2 cellular contexts compared by ENCODE assay signal in the genomic region with DNA sequence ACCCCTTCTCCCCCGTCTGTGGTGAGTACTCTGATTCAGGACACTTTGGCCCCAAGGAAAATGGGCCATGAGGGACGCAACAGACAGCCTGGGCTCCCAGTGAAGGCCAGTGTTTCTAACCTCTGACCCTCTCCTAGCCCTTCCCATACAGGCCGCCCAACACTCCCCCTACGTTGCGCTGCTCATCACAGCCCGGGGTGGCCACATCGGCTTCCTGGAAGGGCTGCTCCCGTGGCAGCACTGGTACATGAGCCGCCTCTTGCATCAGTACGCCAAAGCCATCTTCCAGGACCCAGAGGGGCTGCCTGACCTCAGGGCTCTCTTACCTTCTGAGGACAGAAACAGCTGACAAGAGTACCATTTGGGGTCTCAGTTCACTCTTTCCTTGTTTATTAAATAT.
TF ChIP-seq lines count a peak whose summit lies in the region.

No MANE protein-coding gene starts in this region.

TF ChIP-seq in HepG2, 621 proteins besides CTCF, POLR2A, EP300 and RAD21 (continues in another document):
- TF ChIP-seq UBTF (CRISPR knock-in tag; IDR thresholded peaks at IDR 0.05) (0 out of 2 replicates have a peak, but pooled peaks have one; percentile 12), ARID3A (IDR thresholded peaks at IDR 0.05; ENCODE audit: low read depth, low read length) (no peak), GABPB1 (CRISPR knock-in tag; IDR thresholded peaks at IDR 0.05) (0 out of 2 replicates have a peak, but pooled peaks have one; percentile 14), ZNF10 (CRISPR knock-in tag; IDR thresholded peaks at IDR 0.05; ENCODE audit: borderline replicate concordance, low read depth) (no peak), POLR2AphosphoS5 (IDR thresholded peaks at IDR 0.05; ENCODE audit: low read depth, low read length) (peak; percentile 1; the same call in 1 of the 2 replicates), HNF1B (CRISPR knock-in tag; IDR thresholded peaks at IDR 0.05) (0 out of 2 replicates have a peak, but pooled peaks have one; percentile 7), ZBTB43 (CRISPR knock-in tag; conservative IDR thresholded peaks at IDR 0.05) (no peak), CSRNP1 (CRISPR knock-in tag; IDR thresholded peaks at IDR 0.05) (no peak)
- TF ChIP-seq, protein P1, sequence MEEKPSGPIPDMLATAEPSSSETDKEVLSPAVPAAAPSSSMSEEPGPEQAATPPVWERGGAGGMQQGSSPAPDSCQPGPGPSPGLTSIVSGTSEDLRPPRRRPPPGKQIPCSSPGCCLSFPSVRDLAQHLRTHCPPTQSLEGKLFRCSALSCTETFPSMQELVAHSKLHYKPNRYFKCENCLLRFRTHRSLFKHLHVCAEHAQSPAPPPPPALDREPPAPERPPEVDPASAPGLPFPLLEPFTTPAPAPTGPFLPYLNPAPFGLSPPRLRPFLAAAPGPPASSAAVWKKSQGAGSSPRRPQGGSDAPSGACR (CRISPR knock-in tag; IDR thresholded peaks at IDR 0.05) = no peak

TF ChIP-seq in HEK293, 187 proteins besides CTCF, POLR2A, EP300 and RAD21:
- TF ChIP-seq ZNF548 (tag by site-specific recombination; IDR thresholded peaks at IDR 0.05) (no peak), ZFP37 (tag by site-specific recombination; IDR thresholded peaks at IDR 0.05) (no peak), ZNF132 (tag by site-specific recombination; IDR thresholded peaks at IDR 0.05; ENCODE audit: borderline replicate concordance) (no peak), ZBTB21 (tag by site-specific recombination; IDR thresholded peaks at IDR 0.05) (no peak), SP7 (tag by site-specific recombination; IDR thresholded peaks at IDR 0.05) (no peak), ZNF423 (tag by site-specific recombination; IDR thresholded peaks at IDR 0.05) (no peak), HOXC10 (CRISPR knock-in tag; IDR thresholded peaks at IDR 0.05) (no peak), ZNF426 (tag by site-specific recombination; IDR thresholded peaks at IDR 0.05) (no peak), ZNF747 (tag by site-specific recombination; IDR thresholded peaks at IDR 0.05) (no peak), ZBTB1 (tag by site-specific recombination; IDR thresholded peaks at IDR 0.05) (no peak), ZFP69B (tag by site-specific recombination; IDR thresholded peaks at IDR 0.05) (no peak), ZNF501 (tag by site-specific recombination; IDR thresholded peaks at IDR 0.05) (no peak), ZNF571 (tag by site-specific recombination; IDR thresholded peaks at IDR 0.05) (no peak), ZNF623 (tag by site-specific recombination; IDR thresholded peaks at IDR 0.05) (no peak), ZNF148 (tag by site-specific recombination; IDR thresholded peaks at IDR 0.05; ENCODE audit: borderline replicate concordance) (no peak), ZNF658 (tag by site-specific recombination; IDR thresholded peaks at IDR 0.05) (no peak), SP3 (tag by site-specific recombination; IDR thresholded peaks at IDR 0.05) (no peak), TCF7L2 (IDR thresholded peaks at IDR 0.05; ENCODE audit: borderline replicate concordance, low read depth, low read length) (no peak)
- TF ChIP-seq, protein P2, sequence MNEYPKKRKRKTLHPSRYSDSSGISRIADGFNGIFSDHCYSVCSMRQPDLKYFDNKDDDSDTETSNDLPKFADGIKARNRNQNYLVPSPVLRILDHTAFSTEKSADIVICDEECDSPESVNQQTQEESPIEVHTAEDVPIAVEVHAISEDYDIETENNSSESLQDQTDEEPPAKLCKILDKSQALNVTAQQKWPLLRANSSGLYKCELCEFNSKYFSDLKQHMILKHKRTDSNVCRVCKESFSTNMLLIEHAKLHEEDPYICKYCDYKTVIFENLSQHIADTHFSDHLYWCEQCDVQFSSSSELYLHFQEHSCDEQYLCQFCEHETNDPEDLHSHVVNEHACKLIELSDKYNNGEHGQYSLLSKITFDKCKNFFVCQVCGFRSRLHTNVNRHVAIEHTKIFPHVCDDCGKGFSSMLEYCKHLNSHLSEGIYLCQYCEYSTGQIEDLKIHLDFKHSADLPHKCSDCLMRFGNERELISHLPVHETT (tag by site-specific recombination; IDR thresholded peaks at IDR 0.05) = no peak
- TF ChIP-seq, protein P3, sequence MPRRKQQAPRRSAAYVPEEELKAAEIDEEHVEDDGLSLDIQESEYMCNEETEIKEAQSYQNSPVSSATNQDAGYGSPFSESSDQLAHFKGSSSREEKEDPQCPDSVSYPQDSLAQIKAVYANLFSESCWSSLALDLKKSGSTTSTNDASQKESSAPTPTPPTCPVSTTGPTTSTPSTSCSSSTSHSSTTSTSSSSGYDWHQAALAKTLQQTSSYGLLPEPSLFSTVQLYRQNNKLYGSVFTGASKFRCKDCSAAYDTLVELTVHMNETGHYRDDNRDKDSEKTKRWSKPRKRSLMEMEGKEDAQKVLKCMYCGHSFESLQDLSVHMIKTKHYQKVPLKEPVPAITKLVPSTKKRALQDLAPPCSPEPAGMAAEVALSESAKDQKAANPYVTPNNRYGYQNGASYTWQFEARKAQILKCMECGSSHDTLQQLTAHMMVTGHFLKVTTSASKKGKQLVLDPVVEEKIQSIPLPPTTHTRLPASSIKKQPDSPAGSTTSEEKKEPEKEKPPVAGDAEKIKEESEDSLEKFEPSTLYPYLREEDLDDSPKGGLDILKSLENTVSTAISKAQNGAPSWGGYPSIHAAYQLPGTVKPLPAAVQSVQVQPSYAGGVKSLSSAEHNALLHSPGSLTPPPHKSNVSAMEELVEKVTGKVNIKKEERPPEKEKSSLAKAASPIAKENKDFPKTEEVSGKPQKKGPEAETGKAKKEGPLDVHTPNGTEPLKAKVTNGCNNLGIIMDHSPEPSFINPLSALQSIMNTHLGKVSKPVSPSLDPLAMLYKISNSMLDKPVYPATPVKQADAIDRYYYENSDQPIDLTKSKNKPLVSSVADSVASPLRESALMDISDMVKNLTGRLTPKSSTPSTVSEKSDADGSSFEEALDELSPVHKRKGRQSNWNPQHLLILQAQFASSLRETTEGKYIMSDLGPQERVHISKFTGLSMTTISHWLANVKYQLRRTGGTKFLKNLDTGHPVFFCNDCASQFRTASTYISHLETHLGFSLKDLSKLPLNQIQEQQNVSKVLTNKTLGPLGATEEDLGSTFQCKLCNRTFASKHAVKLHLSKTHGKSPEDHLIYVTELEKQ (tag by site-specific recombination; IDR thresholded peaks at IDR 0.05; ENCODE audit: borderline replicate concordance) = no peak
TF ChIP-seq in HEK293: peak in this region for 0.
